Comparison of ENCODE assay signal across 35 cellular contexts in genomic region chr2:23485841-23486395, GRCh38.
"Had no signal": no experiment of that assay in that cellular context is flagged by ENCODE, and none has a peak within 500 bp of the region (broad histone marks: within the 10 kb centered on the region; RNA-seq: fewer than 3 reads in every experiment).

No MANE protein-coding gene starts in this region.

- ATAC-seq: activated CD8-positive, alpha-beta memory T cell treated with anti-CD3 and anti-CD28 coated beads, Interleukin-2, amount 10 ng/mL, durations not matched to agents 7 days and 5 days; K562; Panc1; SK-N-SH treated with all-trans-retinoic acid at 6 μM for 48 hours; T-cell; T-helper 17 cell had no signal

- H3K4me3 Mint-ChIP-seq: activated B cell treated with CpG ODN at 0.5 μM for 24 hours; activated CD4-positive, alpha-beta memory T cell treated with anti-CD3 and anti-CD28 coated beads, Interleukin-2, amount 10 ng/mL, durations not matched to agents 7 days and 5 days; activated CD8-positive, alpha-beta memory T cell treated with anti-CD3 and anti-CD28 coated beads, Interleukin-2, amount 10 ng/mL, durations not matched to agents 7 days and 5 days; activated naive CD8-positive, alpha-beta T cell treated with anti-CD3 and anti-CD28 coated beads for 36 hours; central memory CD8-positive, alpha-beta T cell; T-cell; T-helper 17 cell had no signal

- H3K9me3 Mint-ChIP-seq: activated B cell treated with CpG ODN at 0.5 μM for 24 hours; activated CD4-positive, alpha-beta memory T cell treated with anti-CD3 and anti-CD28 coated beads, Interleukin-2, amount 10 ng/mL, durations not matched to agents 7 days and 5 days; activated naive CD8-positive, alpha-beta T cell treated with anti-CD3 and anti-CD28 coated beads for 36 hours; central memory CD8-positive, alpha-beta T cell; T-cell had no signal

- H3K27me3 ChIP-seq: ascending aorta, cardiac muscle cell had no signal

- H3K27ac ChIP-seq: ascending aorta, cardiac muscle cell, VCaP had no signal

- H3K27ac Mint-ChIP-seq: activated B cell treated with CpG ODN at 0.5 μM for 24 hours; activated CD4-positive, alpha-beta memory T cell treated with anti-CD3 and anti-CD28 coated beads, Interleukin-2, amount 10 ng/mL, durations not matched to agents 7 days and 5 days; activated CD8-positive, alpha-beta memory T cell treated with anti-CD3 and anti-CD28 coated beads, Interleukin-2, amount 10 ng/mL, durations not matched to agents 7 days and 5 days; activated naive CD8-positive, alpha-beta T cell treated with anti-CD3 and anti-CD28 coated beads for 36 hours; T-cell; T-helper 17 cell had no signal

- H3K9me3 ChIP-seq: ascending aorta had no signal

- H3K36me3 ChIP-seq: ascending aorta, cardiac muscle cell had no signal

- H3K36me3 Mint-ChIP-seq: activated CD8-positive, alpha-beta memory T cell treated with anti-CD3 and anti-CD28 coated beads, Interleukin-2, amount 10 ng/mL, durations not matched to agents 7 days and 5 days; activated naive CD8-positive, alpha-beta T cell treated with anti-CD3 and anti-CD28 coated beads for 36 hours; T-cell had no signal

- H3K4me1 Mint-ChIP-seq: central memory CD8-positive, alpha-beta T cell had no signal

- DNase-seq: activated B cell treated with CpG ODN at 0.5 μM for 24 hours; activated CD4-positive, alpha-beta memory T cell treated with anti-CD3 and anti-CD28 coated beads, Interleukin-2, amount 10 ng/mL, durations not matched to agents 7 days and 5 days; activated CD4-positive, alpha-beta T cell treated with anti-CD3 and anti-CD28 coated beads for 48 hours; activated CD4-positive, CD25-positive, alpha-beta regulatory T cell treated with anti-CD3 and anti-CD28 coated beads, Interleukin-2, amount 50 U/mL, for 72 hours; activated CD8-positive, alpha-beta memory T cell treated with anti-CD3 and anti-CD28 coated beads for 24 hours; activated CD8-positive, alpha-beta memory T cell treated with anti-CD3 and anti-CD28 coated beads, Interleukin-2, amount 10 ng/mL, durations not matched to agents 7 days and 5 days; activated CD8-positive, alpha-beta memory T cell treated with anti-CD3 and anti-CD28 coated beads, Interleukin-2, amount 50 U/mL, for 48 hours; activated effector memory CD4-positive, alpha-beta T cell treated with anti-CD3 and anti-CD28 coated beads, Interleukin-2, amount 50 U/mL, for 16 hours; activated naive CD4-positive, alpha-beta T cell; activated naive CD4-positive, alpha-beta T cell treated with anti-CD3 and anti-CD28 coated beads, Interleukin-2, amount 50 U/mL, for 16 hours; activated naive CD8-positive, alpha-beta T cell treated with anti-CD3 and anti-CD28 coated beads for 36 hours; activated T-cell treated with anti-CD3 and anti-CD28 coated beads, Interleukin-2, amount 50 U/mL, for 48 hours; amygdala; NCI-H1092 treated with DMSO at 0.1 percent for 48 hours; NCI-H1417; NCI-H146; NCI-H187; NCI-H2029 treated with DMSO at 0.1 percent for 48 hours; NCI-H2107; NCI-H2171 treated with DMSO at 0.1 percent for 48 hours; NCI-H2227 treated with DMSO at 0.1 percent for 48 hours; NCI-H446; NCI-H510A treated with DMSO at 0.1 percent for 48 hours; NCI-H526 treated with DMSO at 0.1 percent for 48 hours; NCI-H774; SHP77 treated with DMSO at 0.1 percent for 48 hours; T-cell; T-helper 17 cell had no signal

- FAIRE-seq: K562 had no signal

- H3K4me3 ChIP-seq: ascending aorta, cardiac muscle cell, K562 had no signal

- H3K27me3 Mint-ChIP-seq: activated B cell treated with CpG ODN at 0.5 μM for 24 hours had no signal
